In genomic region chr9:136799079-136799853, GRCh38 we compare ENCODE assay signal across 1 cellular context.
TF ChIP-seq lines count a peak whose summit lies in the region.

No MANE protein-coding gene starts in this region.

TF ChIP-seq in HepG2, 621 proteins besides CTCF, POLR2A, EP300 and RAD21 (continued from another document and continues in another):
- TF ChIP-seq ZNF574 (CRISPR knock-in tag; IDR thresholded peaks at IDR 0.05) (peak; percentile 68), ZNF350 (CRISPR knock-in tag; IDR thresholded peaks at IDR 0.05; ENCODE audit: borderline replicate concordance, low read depth) (peak; percentile 48; the same call in 1 of the 2 replicates), RAD51 (IDR thresholded peaks at IDR 0.05; ENCODE audit: borderline replicate concordance) (no peak), ZNF878 (CRISPR knock-in tag; IDR thresholded peaks at IDR 0.05) (no peak), ARID4A (CRISPR knock-in tag; IDR thresholded peaks at IDR 0.05; ENCODE audit: borderline replicate concordance) (peak; percentile 38), KDM5B (CRISPR knock-in tag; IDR thresholded peaks at IDR 0.05; ENCODE audit: borderline replicate concordance) (peak; percentile 14; the same call in 1 of the 2 replicates), DMAP1 (CRISPR knock-in tag; IDR thresholded peaks at IDR 0.05) (peak; percentile 70), ZFY (CRISPR knock-in tag; IDR thresholded peaks at IDR 0.05) (peak; percentile 85), ZBTB20 (CRISPR knock-in tag; IDR thresholded peaks at IDR 0.05; ENCODE audit: borderline replicate concordance, low read depth) (peak; percentile 75; the same call in 1 of the 2 replicates), PLRG1 (conservative IDR thresholded peaks at IDR 0.05) (no peak), ZFAT (CRISPR knock-in tag; conservative IDR thresholded peaks at IDR 0.05) (no peak), ZNF772 (CRISPR knock-in tag; IDR thresholded peaks at IDR 0.05) (no peak; the same call in none of the 2 replicates), ZBTB43 (CRISPR knock-in tag; conservative IDR thresholded peaks at IDR 0.05) (0 out of 2 replicates have a peak, but pooled peaks have one; percentile 26), REL (CRISPR knock-in tag; conservative IDR thresholded peaks at IDR 0.05) (peak; percentile 95), ZNF563 (CRISPR knock-in tag; IDR thresholded peaks at IDR 0.05) (0 out of 2 replicates have a peak, but pooled peaks have one; percentile 31), ZNF121 (CRISPR knock-in tag; IDR thresholded peaks at IDR 0.05) (no peak), ESRRA (CRISPR knock-in tag; IDR thresholded peaks at IDR 0.05; ENCODE audit: low read depth) (peak; percentile 37; the same call in 1 of the 2 replicates), ADNP (CRISPR knock-in tag; IDR thresholded peaks at IDR 0.05) (no peak; the same call in 1 of the 2 replicates), SRSF1 (optimal IDR thresholded peaks at IDR 0.05; ENCODE audit: low read depth, low read length) (peak; percentile 68), HINFP (CRISPR knock-in tag; IDR thresholded peaks at IDR 0.05; ENCODE audit: low read depth) (0 out of 2 replicates have a peak, but pooled peaks have one; percentile 17), PHF20 (CRISPR knock-in tag; IDR thresholded peaks at IDR 0.05) (no peak; the same call in 1 of the 2 replicates), HHEX (CRISPR knock-in tag; IDR thresholded peaks at IDR 0.05) (no peak), ZNF850 (CRISPR knock-in tag; conservative IDR thresholded peaks at IDR 0.05) (no peak; the same call in 1 of the 2 replicates), TAF15 (IDR thresholded peaks at IDR 0.05; ENCODE audit: low read depth, low read length, poor library complexity, severe bottlenecking) (no peak), ZNF552 (CRISPR knock-in tag; IDR thresholded peaks at IDR 0.05; ENCODE audit: borderline replicate concordance) (no peak), ZSCAN21 (CRISPR knock-in tag; IDR thresholded peaks at IDR 0.05; ENCODE audit: borderline replicate concordance) (peak; percentile 78), ETV6 (CRISPR knock-in tag; conservative IDR thresholded peaks at IDR 0.05) (no peak), SYNCRIP (IDR thresholded peaks at IDR 0.05; ENCODE audit: insufficient read depth, low read depth, low read length) (no peak), HNRNPUL1 (IDR thresholded peaks at IDR 0.05; ENCODE audit: low read depth, low read length) (no peak), HDAC1 (CRISPR knock-in tag; IDR thresholded peaks at IDR 0.05) (peak; percentile 69; the same call in 1 of the 2 replicates), DBP (CRISPR knock-in tag; IDR thresholded peaks at IDR 0.05; ENCODE audit: not compliant biosample characterization) (no peak), SP140L (CRISPR knock-in tag; IDR thresholded peaks at IDR 0.05; ENCODE audit: borderline replicate concordance) (no peak)
- TF ChIP-seq, protein P1, sequence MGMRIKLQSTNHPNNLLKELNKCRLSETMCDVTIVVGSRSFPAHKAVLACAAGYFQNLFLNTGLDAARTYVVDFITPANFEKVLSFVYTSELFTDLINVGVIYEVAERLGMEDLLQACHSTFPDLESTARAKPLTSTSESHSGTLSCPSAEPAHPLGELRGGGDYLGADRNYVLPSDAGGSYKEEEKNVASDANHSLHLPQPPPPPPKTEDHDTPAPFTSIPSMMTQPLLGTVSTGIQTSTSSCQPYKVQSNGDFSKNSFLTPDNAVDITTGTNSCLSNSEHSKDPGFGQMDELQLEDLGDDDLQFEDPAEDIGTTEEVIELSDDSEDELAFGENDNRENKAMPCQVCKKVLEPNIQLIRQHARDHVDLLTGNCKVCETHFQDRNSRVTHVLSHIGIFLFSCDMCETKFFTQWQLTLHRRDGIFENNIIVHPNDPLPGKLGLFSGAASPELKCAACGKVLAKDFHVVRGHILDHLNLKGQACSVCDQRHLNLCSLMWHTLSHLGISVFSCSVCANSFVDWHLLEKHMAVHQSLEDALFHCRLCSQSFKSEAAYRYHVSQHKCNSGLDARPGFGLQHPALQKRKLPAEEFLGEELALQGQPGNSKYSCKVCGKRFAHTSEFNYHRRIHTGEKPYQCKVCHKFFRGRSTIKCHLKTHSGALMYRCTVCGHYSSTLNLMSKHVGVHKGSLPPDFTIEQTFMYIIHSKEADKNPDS (CRISPR knock-in tag; IDR thresholded peaks at IDR 0.05) = peak; percentile 30
- TF ChIP-seq, protein P2, sequence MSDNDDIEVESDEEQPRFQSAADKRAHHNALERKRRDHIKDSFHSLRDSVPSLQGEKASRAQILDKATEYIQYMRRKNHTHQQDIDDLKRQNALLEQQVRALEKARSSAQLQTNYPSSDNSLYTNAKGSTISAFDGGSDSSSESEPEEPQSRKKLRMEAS (IDR thresholded peaks at IDR 0.05) = no peak
- TF ChIP-seq, protein P3, sequence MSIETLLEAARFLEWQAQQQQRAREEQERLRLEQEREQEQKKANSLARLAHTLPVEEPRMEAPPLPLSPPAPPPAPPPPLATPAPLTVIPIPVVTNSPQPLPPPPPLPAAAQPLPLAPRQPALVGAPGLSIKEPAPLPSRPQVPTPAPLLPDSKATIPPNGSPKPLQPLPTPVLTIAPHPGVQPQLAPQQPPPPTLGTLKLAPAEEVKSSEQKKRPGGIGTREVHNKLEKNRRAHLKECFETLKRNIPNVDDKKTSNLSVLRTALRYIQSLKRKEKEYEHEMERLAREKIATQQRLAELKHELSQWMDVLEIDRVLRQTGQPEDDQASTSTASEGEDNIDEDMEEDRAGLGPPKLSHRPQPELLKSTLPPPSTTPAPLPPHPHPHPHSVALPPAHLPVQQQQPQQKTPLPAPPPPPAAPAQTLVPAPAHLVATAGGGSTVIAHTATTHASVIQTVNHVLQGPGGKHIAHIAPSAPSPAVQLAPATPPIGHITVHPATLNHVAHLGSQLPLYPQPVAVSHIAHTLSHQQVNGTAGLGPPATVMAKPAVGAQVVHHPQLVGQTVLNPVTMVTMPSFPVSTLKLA (IDR thresholded peaks at IDR 0.05) = 0 out of 2 replicates have a peak, but pooled peaks have one; percentile 8
- TF ChIP-seq, protein P4, sequence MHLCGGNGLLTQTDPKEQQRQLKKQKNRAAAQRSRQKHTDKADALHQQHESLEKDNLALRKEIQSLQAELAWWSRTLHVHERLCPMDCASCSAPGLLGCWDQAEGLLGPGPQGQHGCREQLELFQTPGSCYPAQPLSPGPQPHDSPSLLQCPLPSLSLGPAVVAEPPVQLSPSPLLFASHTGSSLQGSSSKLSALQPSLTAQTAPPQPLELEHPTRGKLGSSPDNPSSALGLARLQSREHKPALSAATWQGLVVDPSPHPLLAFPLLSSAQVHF (CRISPR knock-in tag; IDR thresholded peaks at IDR 0.05) = peak; percentile 67; the same call in 1 of the 2 replicates
- TF ChIP-seq, protein P5, sequence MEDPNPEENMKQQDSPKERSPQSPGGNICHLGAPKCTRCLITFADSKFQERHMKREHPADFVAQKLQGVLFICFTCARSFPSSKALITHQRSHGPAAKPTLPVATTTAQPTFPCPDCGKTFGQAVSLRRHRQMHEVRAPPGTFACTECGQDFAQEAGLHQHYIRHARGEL (CRISPR knock-in tag; IDR thresholded peaks at IDR 0.05) = peak; percentile 32; the same call in 1 of the 2 replicates
- TF ChIP-seq, protein P6, sequence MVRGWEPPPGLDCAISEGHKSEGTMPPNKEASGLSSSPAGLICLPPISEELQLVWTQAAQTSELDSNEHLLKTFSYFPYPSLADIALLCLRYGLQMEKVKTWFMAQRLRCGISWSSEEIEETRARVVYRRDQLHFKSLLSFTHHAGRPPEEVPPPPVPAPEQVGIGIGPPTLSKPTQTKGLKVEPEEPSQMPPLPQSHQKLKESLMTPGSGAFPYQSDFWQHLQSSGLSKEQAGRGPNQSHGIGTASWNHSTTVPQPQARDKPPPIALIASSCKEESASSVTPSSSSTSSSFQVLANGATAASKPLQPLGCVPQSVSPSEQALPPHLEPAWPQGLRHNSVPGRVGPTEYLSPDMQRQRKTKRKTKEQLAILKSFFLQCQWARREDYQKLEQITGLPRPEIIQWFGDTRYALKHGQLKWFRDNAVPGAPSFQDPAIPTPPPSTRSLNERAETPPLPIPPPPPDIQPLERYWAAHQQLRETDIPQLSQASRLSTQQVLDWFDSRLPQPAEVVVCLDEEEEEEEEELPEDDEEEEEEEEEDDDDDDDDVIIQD (CRISPR knock-in tag; IDR thresholded peaks at IDR 0.05; ENCODE audit: low read depth) = peak; percentile 62; the same call in 1 of the 2 replicates
- TF ChIP-seq, protein P7, sequence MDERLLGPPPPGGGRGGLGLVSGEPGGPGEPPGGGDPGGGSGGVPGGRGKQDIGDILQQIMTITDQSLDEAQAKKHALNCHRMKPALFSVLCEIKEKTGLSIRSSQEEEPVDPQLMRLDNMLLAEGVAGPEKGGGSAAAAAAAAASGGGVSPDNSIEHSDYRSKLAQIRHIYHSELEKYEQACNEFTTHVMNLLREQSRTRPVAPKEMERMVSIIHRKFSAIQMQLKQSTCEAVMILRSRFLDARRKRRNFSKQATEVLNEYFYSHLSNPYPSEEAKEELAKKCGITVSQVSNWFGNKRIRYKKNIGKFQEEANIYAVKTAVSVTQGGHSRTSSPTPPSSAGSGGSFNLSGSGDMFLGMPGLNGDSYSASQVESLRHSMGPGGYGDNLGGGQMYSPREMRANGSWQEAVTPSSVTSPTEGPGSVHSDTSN (CRISPR knock-in tag; IDR thresholded peaks at IDR 0.05) = no peak
